Comparison of ENCODE assay signal across 16 cellular contexts in the genomic region with DNA sequence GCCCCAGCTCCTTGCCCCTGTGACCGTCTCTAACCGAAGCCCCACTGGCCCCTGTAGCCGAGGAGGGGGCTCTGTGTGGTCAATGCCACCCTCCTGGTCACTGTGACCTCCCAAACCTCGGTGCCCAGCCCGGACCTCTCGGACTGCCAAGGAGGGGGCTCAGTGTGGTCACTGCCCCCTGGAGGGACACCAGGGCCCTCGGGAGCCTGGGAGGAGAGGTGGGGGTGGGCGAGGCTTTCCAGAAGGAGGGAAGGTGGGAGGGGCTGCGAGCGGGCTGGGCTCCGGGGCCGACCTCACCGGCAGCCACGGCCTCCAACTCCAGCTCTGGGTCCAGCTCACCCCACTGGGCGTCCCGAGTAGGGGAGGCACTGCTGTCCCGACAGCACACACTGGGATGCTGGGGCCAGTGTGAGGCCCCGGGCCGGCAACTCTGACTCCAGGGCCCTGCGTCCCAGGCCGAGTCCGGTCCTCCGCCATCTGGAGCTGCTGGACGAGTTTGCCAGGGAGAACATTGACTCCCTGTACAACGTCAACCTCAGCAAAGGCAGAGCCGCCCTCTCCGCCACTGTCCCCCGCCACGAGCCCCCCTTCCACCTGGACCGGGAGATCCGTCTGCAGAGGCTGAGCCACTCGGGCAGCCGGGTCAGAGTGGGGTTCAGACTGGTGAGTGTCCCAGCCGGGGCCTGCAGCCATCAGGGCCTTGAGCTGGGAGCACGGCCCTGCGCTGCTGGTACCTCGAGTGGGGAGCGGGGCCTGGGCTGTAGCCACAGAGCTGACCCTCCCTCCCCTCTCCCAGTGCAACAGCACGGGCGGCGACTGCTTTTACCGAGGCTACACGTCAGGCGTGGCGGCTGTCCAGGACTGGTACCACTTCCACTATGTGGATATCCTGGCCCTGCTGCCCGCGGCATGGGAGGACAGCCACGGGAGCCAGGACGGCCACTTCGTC. TPM values are rescaled to one million over a fixed set of nuclear protein-coding genes. Genes with fewer than 3 reads are reported as not detected.
DNase-seq lines count a peak whose midpoint lies in the region; ATAC-seq, FAIRE-seq and TF ChIP-seq lines count a peak whose summit lies in the region.
"Had no signal": no experiment of that assay in that cellular context is flagged by ENCODE, and none has a peak within 500 bp of the region (broad histone marks: within the 10 kb centered on the region; RNA-seq: fewer than 3 reads in every experiment).

No MANE protein-coding gene starts in this region.

- FAIRE-seq in HepG2 (lab: Jason Lieb, UNC): no peak

- H3K9me3 Mint-ChIP-seq in CD14-positive monocyte: peaks cover 0 to 8% (median 0%) of the 10 kb centered on the region in 7 donors
- H3K9me3 Mint-ChIP-seq: IgD-negative memory B cell had no signal

- no peak for TF ChIP-seq POLR2A in HepG2 (IDR thresholded peaks at IDR 0.05; ENCODE audit: insufficient read depth in 1 of 2, low read depth in 2 of 2, low read length in 2 of 2)

- peaks cover 44% of the 10 kb centered on the region for H3K4me1 ChIP-seq in HepG2 (ENCODE audit: insufficient read depth, low read length)
- H3K4me1 ChIP-seq: Caco-2 had no signal

- H3K36me3 ChIP-seq in WERI-Rb-1: no peaks in the 10 kb centered on the region
- H3K36me3 ChIP-seq in HepG2 (replicated peaks in 1 of 2; ENCODE audit: control insufficient read depth in 1 of 2, insufficient read depth in 2 of 2, low read length in 2 of 2): no peaks in the 10 kb centered on the region

- no peaks in the 10 kb centered on the region for H3K79me2 ChIP-seq in HepG2 (ENCODE audit: insufficient read depth, low read length)

- intact Hi-C loops in CD14-positive monocyte (cut with micrococcal nuclease): no loop called here
- intact Hi-C loops in HepG2 (cut with micrococcal nuclease; ENCODE audit: unreplicated experiment): no loop called here

- H3K4me1 Mint-ChIP-seq in CD14-positive monocyte: no peaks in the 10 kb centered on the region

- no peak overlapping the region for H3K4me3 ChIP-seq in WERI-Rb-1 (ENCODE audit: low read depth, low read length)
- H3K4me3 ChIP-seq in HepG2 (replicated peaks in 1 of 3; ENCODE audit: insufficient read depth in 1 of 3, low read depth in 2 of 3, low read length in 3 of 3): peak overlapping the region in 2 of 3 experiments; percentile 12 to 54; a peak in 1 of 6 replicates

- H3K9me3 ChIP-seq in WERI-Rb-1 (ENCODE audit: severe bottlenecking): no peaks in the 10 kb centered on the region
- H3K9me3 ChIP-seq in HepG2 (ENCODE audit: low read length): no peaks in the 10 kb centered on the region
- H3K9me3 ChIP-seq: Caco-2 had no signal

- H3K4me2 ChIP-seq in HepG2 (ENCODE audit: low read depth, low read length): peak overlapping the region; percentile 58

- no peaks in the 10 kb centered on the region for H3K27me3 ChIP-seq in WERI-Rb-1 (ENCODE audit: insufficient read depth, low read depth, severe bottlenecking)
- peaks cover 0 to 2% of the 10 kb centered on the region in 2 experiments; a peak in 1 of 5 replicates for H3K27me3 ChIP-seq in HepG2 (ENCODE audit: control insufficient read depth in 1 of 2, insufficient read depth in 2 of 2, low read length in 2 of 2)

- in situ Hi-C loops in HepG2 (cut with HindIII; ENCODE audit: extremely low pct_ligation_motif_present, low pct_unique_long_range_greater_than_20kb): no loop called here

- CTCF ChIA-PET in HepG2 (lab: Yijun Ruan, JAX; ENCODE audit: low intra/inter-chr PET ratio, low total read pairs): no interaction called here

- H3K27ac ChIP-seq in WERI-Rb-1 (no peak overlapping the region), HepG2 (ENCODE audit: extremely low read length, insufficient read depth, low read length) (no peak overlapping the region)

- no TSS peak for BruUV-seq in HepG2 (replicated peaks; lab: Mats Ljungman, UMichigan)

- no peaks in the 10 kb centered on the region for H4K20me1 ChIP-seq in HepG2 (ENCODE audit: insufficient read depth, low read length)

- TF ChIP-seq CTCF in CD14-positive monocyte (IDR thresholded peaks at IDR 0.05) (no peak), WERI-Rb-1 (IDR thresholded peaks at IDR 0.05; ENCODE audit: low read depth, low read length) (no peak), HepG2 (CRISPR knock-in tag; IDR thresholded peaks at IDR 0.05) (no peak)

- peaks cover 0 to 4% (median 1%) of the 10 kb centered on the region in 3 donors for H3K27me3 Mint-ChIP-seq in CD14-positive monocyte (ENCODE audit: low read depth in 3 of 3)
- H3K27me3 Mint-ChIP-seq: IgD-negative memory B cell had no signal

- H3K36me3 Mint-ChIP-seq in CD14-positive monocyte: no peaks in the 10 kb centered on the region
- H3K36me3 Mint-ChIP-seq: IgD-negative memory B cell had no signal

- H3K4me3 Mint-ChIP-seq in CD14-positive monocyte: no peak overlapping the region
- H3K4me3 Mint-ChIP-seq: IgD-negative memory B cell had no signal

- DNase-seq in CD14-positive monocyte (ENCODE audit: low spot score): peak; percentile 45
- peak; percentile 9 for DNase-seq in WERI-Rb-1
- DNase-seq in HepG2 (ENCODE audit: low spot score): no peak
- no peak for DNase-seq in glomerular visceral epithelial cell (ENCODE audit: extremely low spot score)
- DNase-seq in NCI-H2196 (lab: John Stamatoyannopoulos, UW; ENCODE audit: unreplicated experiment): no peak
- no peak for DNase-seq in islet precursor cell
- DNase-seq: Caco-2; HCEC 1CT; NCI-H1105; NCI-H1694 treated with DMSO at 0.1 percent for 48 hours; NCI-H345; NCI-H526 treated with DMSO at 0.1 percent for 48 hours; NK-92 treated with Interleukin-12 subunit alpha and Interleukin-12 subunit beta, amount 100 ng/mL, for 24 hours; SHP77 treated with DMSO at 0.1 percent for 48 hours had no signal

- 35% methylated on average over 8 of the region's 50 CpGs for WGBS in HepG2 (ENCODE audit: low lambda C conversion rate)

- POLR2A ChIA-PET in HepG2 (lab: Yijun Ruan, JAX): interaction anchor here (1.3 to 1.9 kb wide), 5 partner anchors 13 to 280 kb away, joined by 3 to 5 read pairs (median 3); partner anchors contain the start of genes AURKAIP1, ISG15 and UBE2J2

- H3K9ac ChIP-seq in HepG2 (ENCODE audit: insufficient read depth, low read depth, low read length): no peak overlapping the region

- ATAC-seq in HepG2: peak; percentile 1; the same call in 1 of the 3 replicates
- ATAC-seq: SK-N-SH treated with all-trans-retinoic acid at 6 μM for 48 hours had no signal

- no peak overlapping the region for H3K27ac Mint-ChIP-seq in CD14-positive monocyte
- H3K27ac Mint-ChIP-seq: IgD-negative memory B cell had no signal

- TF ChIP-seq EP300 in HepG2 (IDR thresholded peaks at IDR 0.05; ENCODE audit: low read depth in 2 of 2, low read length in 2 of 2) (no peak), HepG2 (CRISPR knock-in tag; IDR thresholded peaks at IDR 0.05; ENCODE audit: borderline replicate concordance) (no peak)

- no peak overlapping the region for H2AFZ ChIP-seq in HepG2 (ENCODE audit: low read length)

- TF ChIP-seq RAD21 in HepG2 (CRISPR knock-in tag; IDR thresholded peaks at IDR 0.05): no peak

RNA-seq across cellular contexts. Expression of gene SCNN1D, which starts 6.4 kb away (rescaled TPM):
- not detected for polyA plus RNA-seq in CD14-positive monocyte
- total RNA-seq in HepG2 (2016; rRNA removed; fragmentation: Illumina TruSeq; extraction: Trizol): 0.93 and 2.6 TPM in 2 replicates
- 1.3 and 1.5 TPM in 2 replicates for total RNA-seq in HepG2 (2016; cell fraction: cytosol; rRNA removed; fragmentation: Illumina TruSeq; extraction: Trizol; ENCODE audit: low read depth)
- 0.73 and 3.1 TPM in 2 replicates for total RNA-seq in HepG2 (2016; cell fraction: insoluble cytoplasmic fraction; rRNA removed; fragmentation: Illumina TruSeq; extraction: Trizol)
- total RNA-seq in HepG2 (2016; cell fraction: membrane; rRNA removed; fragmentation: Illumina TruSeq; extraction: Trizol): 1.5 and 1.9 TPM in 2 replicates
- total RNA-seq in HepG2 (2016; cell fraction: nucleus; rRNA removed; fragmentation: Illumina TruSeq; extraction: Trizol): 3.1 and 3.8 TPM in 2 replicates
- polyA plus RNA-seq in HepG2 (2011; rRNA removed): 2.3 and 4.7 TPM in 2 replicates
- 0.92 and 1.7 TPM in 2 replicates for polyA plus RNA-seq in HepG2 (2011; cell fraction: cytosol; rRNA removed)
- polyA plus RNA-seq in HepG2 (2011; cell fraction: nucleus; rRNA removed): 68.0 and 74.7 TPM in 2 replicates
- polyA plus RNA-seq in HepG2 (2012): 1.8 and 2.2 TPM in 2 replicates
- polyA plus RNA-seq in HepG2 (2016; cell fraction: cytosol; fragmentation: Illumina TruSeq; extraction: Trizol; ENCODE audit: low read depth): 1.1 and 1.2 TPM in 2 replicates
- 0.84 and 1.3 TPM in 2 replicates for polyA plus RNA-seq in HepG2 (2016; cell fraction: insoluble cytoplasmic fraction; fragmentation: Illumina TruSeq; extraction: Trizol; ENCODE audit: low read depth)
- polyA plus RNA-seq in HepG2 (2016; cell fraction: membrane; fragmentation: Illumina TruSeq; extraction: Trizol; ENCODE audit: low read depth): 0.98 and 1.3 TPM in 2 replicates
- polyA plus RNA-seq in HepG2 (2016; cell fraction: nucleus; fragmentation: Illumina TruSeq; extraction: Trizol; ENCODE audit: insufficient read depth, low read depth): 12.7 and 13.3 TPM in 2 replicates
- polyA minus RNA-seq in HepG2 (2011; rRNA and poly(A)+ RNA removed; ENCODE audit: low replicate concordance): 0.30 and 1.8 TPM in 2 replicates
- 0.59 and 1.4 TPM in 2 replicates for polyA minus RNA-seq in HepG2 (2011; cell fraction: cytosol; rRNA and poly(A)+ RNA removed)
- polyA minus RNA-seq in HepG2 (2011; cell fraction: nucleus; rRNA and poly(A)+ RNA removed): 1.9 and 2.9 TPM in 2 replicates
- polyA plus RNA-seq: IgD-negative memory B cell had no signal

RNA-seq across cellular contexts. Expression of gene UBE2J2, which starts 12.9 kb away (rescaled TPM):
- polyA plus RNA-seq in CD14-positive monocyte (10 to 100 TPM; 72.1 to 83.2 TPM), HepG2 (2011; rRNA removed) (25.4 and 28.8 TPM in 2 replicates)
- 22.1 and 29.4 TPM in 2 replicates for total RNA-seq in HepG2 (2016; rRNA removed; fragmentation: Illumina TruSeq; extraction: Trizol)
- 19.3 and 24.9 TPM in 2 replicates for total RNA-seq in HepG2 (2016; cell fraction: cytosol; rRNA removed; fragmentation: Illumina TruSeq; extraction: Trizol; ENCODE audit: low read depth)
- total RNA-seq in HepG2 (2016; cell fraction: insoluble cytoplasmic fraction; rRNA removed; fragmentation: Illumina TruSeq; extraction: Trizol): 21.8 and 31.9 TPM in 2 replicates
- total RNA-seq in HepG2 (2016; cell fraction: membrane; rRNA removed; fragmentation: Illumina TruSeq; extraction: Trizol): 32.2 and 38.5 TPM in 2 replicates
- 23.9 and 27.0 TPM in 2 replicates for total RNA-seq in HepG2 (2016; cell fraction: nucleus; rRNA removed; fragmentation: Illumina TruSeq; extraction: Trizol)
- polyA plus RNA-seq in HepG2 (2011; cell fraction: cytosol; rRNA removed): 25.8 and 32.1 TPM in 2 replicates
- 48.5 and 56.3 TPM in 2 replicates for polyA plus RNA-seq in HepG2 (2011; cell fraction: nucleus; rRNA removed)
- polyA plus RNA-seq in HepG2 (2012): 31.0 and 32.3 TPM in 2 replicates
- polyA plus RNA-seq in HepG2 (2016; cell fraction: cytosol; fragmentation: Illumina TruSeq; extraction: Trizol; ENCODE audit: low read depth): 26.4 and 36.1 TPM in 2 replicates
- polyA plus RNA-seq in HepG2 (2016; cell fraction: insoluble cytoplasmic fraction; fragmentation: Illumina TruSeq; extraction: Trizol; ENCODE audit: low read depth): 38.0 and 48.6 TPM in 2 replicates
- 40.9 and 46.8 TPM in 2 replicates for polyA plus RNA-seq in HepG2 (2016; cell fraction: membrane; fragmentation: Illumina TruSeq; extraction: Trizol; ENCODE audit: low read depth)
- polyA plus RNA-seq in HepG2 (2016; cell fraction: nucleus; fragmentation: Illumina TruSeq; extraction: Trizol; ENCODE audit: insufficient read depth, low read depth): 70.6 and 77.2 TPM in 2 replicates
- polyA minus RNA-seq in HepG2 (2011; rRNA and poly(A)+ RNA removed; ENCODE audit: low replicate concordance): 19.8 and 25.0 TPM in 2 replicates
- 15.5 and 16.0 TPM in 2 replicates for polyA minus RNA-seq in HepG2 (2011; cell fraction: cytosol; rRNA and poly(A)+ RNA removed)
- polyA minus RNA-seq in HepG2 (2011; cell fraction: nucleus; rRNA and poly(A)+ RNA removed): 18.6 and 26.4 TPM in 2 replicates

RNA-seq across cellular contexts. Expression of gene ACAP3, which starts 21.1 kb away (rescaled TPM):
- polyA plus RNA-seq in CD14-positive monocyte (1 to 10 TPM; 3.5 to 4.0 TPM), HepG2 (2011; rRNA removed) (50.8 and 56.3 TPM in 2 replicates)
- total RNA-seq in HepG2 (2016; rRNA removed; fragmentation: Illumina TruSeq; extraction: Trizol): 16.4 and 29.4 TPM in 2 replicates
- total RNA-seq in HepG2 (2016; cell fraction: cytosol; rRNA removed; fragmentation: Illumina TruSeq; extraction: Trizol; ENCODE audit: low read depth): 10.4 and 10.9 TPM in 2 replicates
- 13.5 and 33.2 TPM in 2 replicates for total RNA-seq in HepG2 (2016; cell fraction: insoluble cytoplasmic fraction; rRNA removed; fragmentation: Illumina TruSeq; extraction: Trizol)
- total RNA-seq in HepG2 (2016; cell fraction: membrane; rRNA removed; fragmentation: Illumina TruSeq; extraction: Trizol): 10.5 and 11.3 TPM in 2 replicates
- 35.1 and 37.0 TPM in 2 replicates for total RNA-seq in HepG2 (2016; cell fraction: nucleus; rRNA removed; fragmentation: Illumina TruSeq; extraction: Trizol)
- 13.0 and 18.3 TPM in 2 replicates for polyA plus RNA-seq in HepG2 (2011; cell fraction: cytosol; rRNA removed)
- 917 and 1,082 TPM in 2 replicates for polyA plus RNA-seq in HepG2 (2011; cell fraction: nucleus; rRNA removed)
- 32.6 and 50.5 TPM in 2 replicates for polyA plus RNA-seq in HepG2 (2012)
- 2.3 and 2.4 TPM in 2 replicates for polyA plus RNA-seq in HepG2 (2016; cell fraction: cytosol; fragmentation: Illumina TruSeq; extraction: Trizol; ENCODE audit: low read depth)
- polyA plus RNA-seq in HepG2 (2016; cell fraction: insoluble cytoplasmic fraction; fragmentation: Illumina TruSeq; extraction: Trizol; ENCODE audit: low read depth): 11.7 and 14.4 TPM in 2 replicates
- 6.7 and 8.0 TPM in 2 replicates for polyA plus RNA-seq in HepG2 (2016; cell fraction: membrane; fragmentation: Illumina TruSeq; extraction: Trizol; ENCODE audit: low read depth)
- polyA plus RNA-seq in HepG2 (2016; cell fraction: nucleus; fragmentation: Illumina TruSeq; extraction: Trizol; ENCODE audit: insufficient read depth, low read depth): 144 and 162 TPM in 2 replicates
- 19.2 and 70.6 TPM in 2 replicates for polyA minus RNA-seq in HepG2 (2011; rRNA and poly(A)+ RNA removed; ENCODE audit: low replicate concordance)
- 16.2 and 18.0 TPM in 2 replicates for polyA minus RNA-seq in HepG2 (2011; cell fraction: cytosol; rRNA and poly(A)+ RNA removed)
- 47.0 and 52.1 TPM in 2 replicates for polyA minus RNA-seq in HepG2 (2011; cell fraction: nucleus; rRNA and poly(A)+ RNA removed)

RNA-seq across cellular contexts. Expression of gene PUSL1, which starts 21.8 kb away (rescaled TPM):
- polyA plus RNA-seq in CD14-positive monocyte (10 to 100 TPM; 13.8 to 14.8 TPM), HepG2 (2011; rRNA removed) (8.3 and 9.8 TPM in 2 replicates)
- 21.7 and 22.2 TPM in 2 replicates for total RNA-seq in HepG2 (2016; rRNA removed; fragmentation: Illumina TruSeq; extraction: Trizol)
- 24.8 and 28.1 TPM in 2 replicates for total RNA-seq in HepG2 (2016; cell fraction: cytosol; rRNA removed; fragmentation: Illumina TruSeq; extraction: Trizol; ENCODE audit: low read depth)
- total RNA-seq in HepG2 (2016; cell fraction: insoluble cytoplasmic fraction; rRNA removed; fragmentation: Illumina TruSeq; extraction: Trizol): 20.1 and 22.6 TPM in 2 replicates
- 31.7 and 36.4 TPM in 2 replicates for total RNA-seq in HepG2 (2016; cell fraction: membrane; rRNA removed; fragmentation: Illumina TruSeq; extraction: Trizol)
- total RNA-seq in HepG2 (2016; cell fraction: nucleus; rRNA removed; fragmentation: Illumina TruSeq; extraction: Trizol): 11.4 and 12.3 TPM in 2 replicates
- 7.8 and 16.6 TPM in 2 replicates for polyA plus RNA-seq in HepG2 (2011; cell fraction: cytosol; rRNA removed)
- 25.8 and 26.1 TPM in 2 replicates for polyA plus RNA-seq in HepG2 (2011; cell fraction: nucleus; rRNA removed)
- polyA plus RNA-seq in HepG2 (2012): 3.8 and 6.3 TPM in 2 replicates
- 31.1 and 33.4 TPM in 2 replicates for polyA plus RNA-seq in HepG2 (2016; cell fraction: cytosol; fragmentation: Illumina TruSeq; extraction: Trizol; ENCODE audit: low read depth)
- polyA plus RNA-seq in HepG2 (2016; cell fraction: insoluble cytoplasmic fraction; fragmentation: Illumina TruSeq; extraction: Trizol; ENCODE audit: low read depth): 23.1 and 24.5 TPM in 2 replicates
- polyA plus RNA-seq in HepG2 (2016; cell fraction: membrane; fragmentation: Illumina TruSeq; extraction: Trizol; ENCODE audit: low read depth): 29.1 and 32.2 TPM in 2 replicates
- 20.2 and 22.1 TPM in 2 replicates for polyA plus RNA-seq in HepG2 (2016; cell fraction: nucleus; fragmentation: Illumina TruSeq; extraction: Trizol; ENCODE audit: insufficient read depth, low read depth)
- polyA minus RNA-seq in HepG2 (2011; rRNA and poly(A)+ RNA removed; ENCODE audit: low replicate concordance): 13.5 and 21.4 TPM in 2 replicates
- polyA minus RNA-seq in HepG2 (2011; cell fraction: cytosol; rRNA and poly(A)+ RNA removed): 5.6 and 5.9 TPM in 2 replicates
- polyA minus RNA-seq in HepG2 (2011; cell fraction: nucleus; rRNA and poly(A)+ RNA removed): 6.5 and 9.0 TPM in 2 replicates

RNA-seq across cellular contexts. Expression of gene INTS11, which starts 37.9 kb away (rescaled TPM):
- polyA plus RNA-seq in CD14-positive monocyte: 10 to 100 TPM; 46.2 to 49.6 TPM
- 46.4 and 52.8 TPM in 2 replicates for total RNA-seq in HepG2 (2016; rRNA removed; fragmentation: Illumina TruSeq; extraction: Trizol)
- total RNA-seq in HepG2 (2016; cell fraction: cytosol; rRNA removed; fragmentation: Illumina TruSeq; extraction: Trizol; ENCODE audit: low read depth): 23.1 and 23.4 TPM in 2 replicates
- 37.6 and 53.6 TPM in 2 replicates for total RNA-seq in HepG2 (2016; cell fraction: insoluble cytoplasmic fraction; rRNA removed; fragmentation: Illumina TruSeq; extraction: Trizol)
- 22.1 and 22.9 TPM in 2 replicates for total RNA-seq in HepG2 (2016; cell fraction: membrane; rRNA removed; fragmentation: Illumina TruSeq; extraction: Trizol)
- 43.7 and 54.4 TPM in 2 replicates for total RNA-seq in HepG2 (2016; cell fraction: nucleus; rRNA removed; fragmentation: Illumina TruSeq; extraction: Trizol)
- 94.8 and 104 TPM in 2 replicates for polyA plus RNA-seq in HepG2 (2011; rRNA removed)
- polyA plus RNA-seq in HepG2 (2011; cell fraction: cytosol; rRNA removed): 80.0 and 107 TPM in 2 replicates
- polyA plus RNA-seq in HepG2 (2011; cell fraction: nucleus; rRNA removed): 412 and 553 TPM in 2 replicates
- polyA plus RNA-seq in HepG2 (2012): 69.0 and 86.1 TPM in 2 replicates
- polyA plus RNA-seq in HepG2 (2016; cell fraction: cytosol; fragmentation: Illumina TruSeq; extraction: Trizol; ENCODE audit: low read depth): 11.0 and 11.1 TPM in 2 replicates
- 38.3 and 53.4 TPM in 2 replicates for polyA plus RNA-seq in HepG2 (2016; cell fraction: insoluble cytoplasmic fraction; fragmentation: Illumina TruSeq; extraction: Trizol; ENCODE audit: low read depth)
- 14.8 and 15.0 TPM in 2 replicates for polyA plus RNA-seq in HepG2 (2016; cell fraction: membrane; fragmentation: Illumina TruSeq; extraction: Trizol; ENCODE audit: low read depth)
- 173 and 181 TPM in 2 replicates for polyA plus RNA-seq in HepG2 (2016; cell fraction: nucleus; fragmentation: Illumina TruSeq; extraction: Trizol; ENCODE audit: insufficient read depth, low read depth)
- polyA minus RNA-seq in HepG2 (2011; rRNA and poly(A)+ RNA removed; ENCODE audit: low replicate concordance): 120 and 176 TPM in 2 replicates
- 37.5 and 38.1 TPM in 2 replicates for polyA minus RNA-seq in HepG2 (2011; cell fraction: cytosol; rRNA and poly(A)+ RNA removed)
- 64.4 and 69.0 TPM in 2 replicates for polyA minus RNA-seq in HepG2 (2011; cell fraction: nucleus; rRNA and poly(A)+ RNA removed)

Comparison
In these comparisons a context has a peak if more than half of its experiments do, and no peak if none do; other contexts are left out.
1. DNase-seq: peak in CD14-positive monocyte (single experiment) and WERI-Rb-1 (single experiment); none in HepG2 (single experiment), glomerular visceral epithelial cell (single experiment), NCI-H2196 (single experiment) and islet precursor cell (single experiment).